ENCODE assay signal across 1 cellular context in the genomic region with DNA sequence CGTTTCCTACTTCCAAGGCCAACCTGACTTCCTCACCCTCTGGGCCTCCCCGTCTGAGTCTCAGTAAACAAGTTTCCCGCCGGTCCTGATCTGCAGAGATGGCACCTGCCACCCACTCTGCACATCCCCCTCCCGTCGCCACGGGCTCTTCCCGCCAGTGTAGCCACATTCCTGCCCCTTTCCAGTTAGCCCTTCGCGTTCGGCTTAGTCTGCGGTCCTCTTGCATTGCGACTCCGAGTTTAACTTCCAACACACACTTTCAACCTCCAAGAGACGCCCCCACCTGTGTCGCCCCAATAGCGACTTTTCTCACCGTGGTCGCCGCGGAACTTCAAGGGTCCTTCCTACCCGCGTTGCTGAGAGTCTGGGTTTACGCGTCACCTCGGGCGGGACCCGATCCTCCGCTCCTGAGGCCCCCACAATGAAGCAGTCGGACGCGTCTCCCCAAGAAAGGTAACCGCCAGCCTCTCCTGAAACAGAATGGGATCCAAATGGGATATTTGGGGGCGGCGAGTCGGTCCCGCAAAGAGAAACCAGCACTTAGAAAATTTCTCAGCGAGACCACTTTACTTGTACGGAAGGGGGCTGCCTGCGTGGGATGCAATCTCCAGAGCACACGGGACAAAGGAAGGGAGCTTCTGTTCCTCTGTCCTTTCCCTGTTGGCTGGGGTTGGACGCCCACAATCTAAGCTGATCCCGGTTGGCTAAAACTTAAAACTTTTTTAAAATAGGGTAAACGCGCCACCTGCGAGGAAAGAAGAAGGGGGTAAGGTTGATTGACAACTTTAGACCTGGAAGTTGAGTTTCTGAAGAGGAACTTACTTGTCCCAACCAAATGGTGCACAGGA.
A peak's percentile ranks its signal among the peaks of the same experiment; 100 is the strongest.
TF ChIP-seq lines count a peak whose summit lies in the region.

No MANE protein-coding gene starts in this region.

TF ChIP-seq in IMR-90, 13 proteins besides CTCF, POLR2A, EP300 and RAD21:
- TF ChIP-seq, protein P1, sequence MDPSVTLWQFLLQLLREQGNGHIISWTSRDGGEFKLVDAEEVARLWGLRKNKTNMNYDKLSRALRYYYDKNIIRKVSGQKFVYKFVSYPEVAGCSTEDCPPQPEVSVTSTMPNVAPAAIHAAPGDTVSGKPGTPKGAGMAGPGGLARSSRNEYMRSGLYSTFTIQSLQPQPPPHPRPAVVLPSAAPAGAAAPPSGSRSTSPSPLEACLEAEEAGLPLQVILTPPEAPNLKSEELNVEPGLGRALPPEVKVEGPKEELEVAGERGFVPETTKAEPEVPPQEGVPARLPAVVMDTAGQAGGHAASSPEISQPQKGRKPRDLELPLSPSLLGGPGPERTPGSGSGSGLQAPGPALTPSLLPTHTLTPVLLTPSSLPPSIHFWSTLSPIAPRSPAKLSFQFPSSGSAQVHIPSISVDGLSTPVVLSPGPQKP (IDR thresholded peaks at IDR 0.05; ENCODE audit: borderline replicate concordance, low read depth, low read length), result no peak
- TF ChIP-seq FOS (IDR thresholded peaks at IDR 0.05; ENCODE audit: low read depth, low read length), result no peak
- TF ChIP-seq RCOR1 (IDR thresholded peaks at IDR 0.05; ENCODE audit: insufficient replicate concordance, low read length), result no peak
- TF ChIP-seq MAZ (IDR thresholded peaks at IDR 0.05; ENCODE audit: borderline replicate concordance, low read depth, low read length), result peak; percentile 31; the same call in 1 of the 2 replicates
- TF ChIP-seq CEBPB (IDR thresholded peaks at IDR 0.05; ENCODE audit: low read depth, low read length), result no peak
- TF ChIP-seq BHLHE40 (IDR thresholded peaks at IDR 0.05; ENCODE audit: low read depth, low read length), result no peak
